ENCODE assay signal across 14 cellular contexts in genomic region chr4:25816591-25817058, GRCh38.
"Had no signal": no experiment of that assay in that cellular context is flagged by ENCODE, and none has a peak within 500 bp of the region (broad histone marks: within the 10 kb centered on the region; RNA-seq: fewer than 3 reads in every experiment).

No MANE protein-coding gene starts in this region.

- H3K36me3 ChIP-seq: right atrium auricular region had no signal

- ATAC-seq: activated CD8-positive, alpha-beta memory T cell treated with anti-CD3 and anti-CD28 coated beads, Interleukin-2, amount 10 ng/mL, durations not matched to agents 7 days and 5 days; naive thymus-derived CD4-positive, alpha-beta T cell; stimulated activated naive CD8-positive, alpha-beta T cell treated with anti-CD3 and anti-CD28 coated beads, Interleukin-15, amount 100 ng/mL, for 72 hours; T-cell had no signal

- DNase-seq: activated CD4-positive, alpha-beta T cell treated with anti-CD3 and anti-CD28 coated beads for 1 hour; activated CD4-positive, alpha-beta T cell treated with anti-CD3 and anti-CD28 coated beads, Interleukin-2, amount 50 U/mL, for 48 hours; activated CD8-positive, alpha-beta memory T cell treated with anti-CD3 and anti-CD28 coated beads, Interleukin-2, amount 10 ng/mL, durations not matched to agents 7 days and 5 days; activated T-cell treated with anti-CD3 and anti-CD28 coated beads, Interleukin-2, amount 50 U/mL, for 1 hour; caudate nucleus; effector CD8-positive, alpha-beta T cell; naive thymus-derived CD4-positive, alpha-beta T cell; stimulated activated naive CD8-positive, alpha-beta T cell treated with anti-CD3 and anti-CD28 coated beads, Interleukin-15, amount 100 ng/mL, for 72 hours; T-cell; T-helper 9 cell; upper lobe of left lung had no signal

- H3K4me3 ChIP-seq: lung, right atrium auricular region, upper lobe of left lung had no signal

- H3K27me3 ChIP-seq: neutrophil, right atrium auricular region, upper lobe of left lung had no signal

- H3K27ac ChIP-seq: neutrophil, right atrium auricular region, upper lobe of left lung had no signal

- H3K9me3 ChIP-seq: neutrophil, right atrium auricular region, upper lobe of left lung had no signal
